In genomic region chr18:70464343-70465114, GRCh38 we compare ENCODE assay signal across 8 cellular contexts.
A peak's percentile ranks its signal among the peaks of the same experiment; 100 is the strongest.
DNase-seq lines count a peak whose midpoint lies in the region; ATAC-seq and TF ChIP-seq lines count a peak whose summit lies in the region.

No MANE protein-coding gene starts in this region.

- WGBS in ovary, 3 donors: 9 to 13% (median 12%) methylated on average over 18 of the region's 18 CpGs

- no peaks in the 10 kb centered on the region for H3K27me3 ChIP-seq in ovary

- DNase-seq in DMS53 (lab: John Stamatoyannopoulos, UW) (peak; percentile 95), RPMI7951 (ENCODE audit: low read depth) (peak; percentile 68), anterior cingulate cortex (lab: John Stamatoyannopoulos, UW) (peak in 57 of 58 donors; percentile 8 to 91 (median 62)), left cardiac atrium (peak; percentile 81), ovary (peak; percentile 38 to 65 (median 53))
- no peak for DNase-seq in Jurkat, Clone E6-1 (ENCODE audit: low read depth, low spot score)

- peaks cover 2% of the 10 kb centered on the region for H3K4me1 ChIP-seq in ovary (ENCODE audit: insufficient read depth)

- no peak for TF ChIP-seq CTCF in ovary (IDR thresholded peaks at IDR 0.05)

- no peak for TF ChIP-seq POLR2A in ovary (IDR thresholded peaks at IDR 0.05)

- H3K27ac ChIP-seq in ovary: no peak overlapping the region

- H3K9me3 ChIP-seq in ovary: no peaks in the 10 kb centered on the region

- no peaks in the 10 kb centered on the region for H3K36me3 ChIP-seq in ovary

- TF ChIP-seq EP300 in ovary (IDR thresholded peaks at IDR 0.05): no peak

- ATAC-seq in left cardiac atrium: peak; percentile 62 to 73
- no peak for ATAC-seq in HG03460 (IDR thresholded peaks at IDR 0.05; ENCODE audit: unreplicated experiment)
- no peak for ATAC-seq in HG03354 (IDR thresholded peaks at IDR 0.05; ENCODE audit: poor library complexity, severe bottlenecking, unreplicated experiment)

- H3K4me3 ChIP-seq in Jurkat, Clone E6-1 (ENCODE audit: low read length): peak overlapping the region; percentile 22; the same call in 1 of the 2 replicates
- H3K4me3 ChIP-seq in ovary: no peak overlapping the region

- intact Hi-C loops in left cardiac atrium (cut with DNase I): no loop called here
- intact Hi-C loops in ovary (cut with DNase I): no loop called here

Comparison
In these comparisons a context has a peak if more than half of its experiments do, and no peak if none do; other contexts are left out.
1. ATAC-seq: peak in left cardiac atrium (2 of 2); none in HG03460 (single experiment) and HG03354 (single experiment).